Comparison of ENCODE assay signal across 13 cellular contexts in genomic region chr1:17564458-17565393, GRCh38. TPM values are rescaled to one million over a fixed set of nuclear protein-coding genes. Genes with fewer than 3 reads are reported as not detected.
DNase-seq lines count a peak whose midpoint lies in the region; ATAC-seq and TF ChIP-seq lines count a peak whose summit lies in the region.
"Had no signal": no experiment of that assay in that cellular context is flagged by ENCODE, and none has a peak within 500 bp of the region (broad histone marks: within the 10 kb centered on the region; RNA-seq: fewer than 3 reads in every experiment).

No MANE protein-coding gene starts in this region.

- no peaks in the 10 kb centered on the region for H3K9me3 ChIP-seq in HUES6 (ENCODE audit: control insufficient read depth, insufficient read depth, low read depth, low read length)
- H3K9me3 ChIP-seq in skeletal muscle tissue (ENCODE audit: control insufficient read depth in 3 of 3, low read length in 3 of 3) = no peaks in the 10 kb centered on the region

- in situ Hi-C loops in astrocyte of the spinal cord (cut with HindIII; ENCODE audit: low sequenced_read_pairs) = no loop called here

- H3K4me3 ChIP-seq in HUES6 (ENCODE audit: low read depth, low read length) (peak overlapping the region; percentile 4; the same call in 1 of the 2 replicates), astrocyte of the spinal cord (ENCODE audit: low read depth, low read length) (no peak overlapping the region), skeletal muscle tissue (ENCODE audit: low read length in 3 of 3) (peak overlapping the region in 1 of 3 donors; percentile 6)

- H3K27ac ChIP-seq in HUES6 (ENCODE audit: low read depth, low read length) = no peak overlapping the region
- H3K27ac ChIP-seq in skeletal muscle tissue (ENCODE audit: low read depth, low read length) = peak overlapping the region; percentile 73

- H3K9me3 Mint-ChIP-seq in activated CD4-positive, alpha-beta T cell treated with anti-CD3 and anti-CD28 coated beads, Interleukin-2, amount 10 ng/mL, durations not matched to agents 24 days and 14 days = no peaks in the 10 kb centered on the region
- H3K9me3 Mint-ChIP-seq: stimulated activated memory B cell treated with anti-CD40 and anti-IgM and Interleukin-4, amounts not matched to agents 10 μg/mL and 1 μg/mL and 100 μg/mL, for 72 hours had no signal

- H3K27ac Mint-ChIP-seq in activated CD4-positive, alpha-beta T cell treated with anti-CD3 and anti-CD28 coated beads, Interleukin-2, amount 10 ng/mL, durations not matched to agents 24 days and 14 days = no peak overlapping the region
- H3K27ac Mint-ChIP-seq: activated naive CD8-positive, alpha-beta T cell; stimulated activated memory B cell treated with anti-CD40 and anti-IgM and Interleukin-4, amounts not matched to agents 10 μg/mL and 1 μg/mL and 100 μg/mL, for 72 hours had no signal

- intact Hi-C loops in activated CD4-positive, alpha-beta T cell treated with anti-CD3 and anti-CD28 coated beads, Interleukin-2, amount 10 ng/mL, durations not matched to agents 24 days and 14 days (cut with micrococcal nuclease) = no loop called here

- DNase-seq in astrocyte of the spinal cord (ENCODE audit: low read depth, low spot score) (peak; percentile 26), left kidney (ENCODE audit: low read depth, low spot score) (peak; percentile 39), NCI-H526 treated with DMSO at 0.1 percent for 48 hours (lab: John Stamatoyannopoulos, UW) (no peak)
- no peak for DNase-seq in activated CD4-positive, alpha-beta T cell treated with anti-CD3 and anti-CD28 coated beads, Interleukin-2, amount 10 ng/mL, durations not matched to agents 24 days and 14 days
- DNase-seq: activated CD4-positive, alpha-beta T cell treated with anti-CD3 and anti-CD28 coated beads for 4 hours; kidney glomerular epithelial cell; NCI-H2107 had no signal

- no peak for ATAC-seq in HG02588 (IDR thresholded peaks at IDR 0.05; ENCODE audit: unreplicated experiment)
- no peak for ATAC-seq in GM18868 (IDR thresholded peaks at IDR 0.05; ENCODE audit: unreplicated experiment)
- ATAC-seq: stimulated activated memory B cell treated with anti-CD40 and anti-IgM and Interleukin-4, amounts not matched to agents 10 μg/mL and 1 μg/mL and 100 μg/mL, for 72 hours had no signal

- no peaks in the 10 kb centered on the region for H3K27me3 Mint-ChIP-seq in activated CD4-positive, alpha-beta T cell treated with anti-CD3 and anti-CD28 coated beads, Interleukin-2, amount 10 ng/mL, durations not matched to agents 24 days and 14 days

- H3K9ac ChIP-seq in HUES6 (ENCODE audit: low read length) = no peak overlapping the region
- peak overlapping the region; percentile 27 to 70 (median 66) for H3K9ac ChIP-seq in skeletal muscle tissue (ENCODE audit: low read depth in 1 of 3, low read length in 3 of 3)

- H3K4me3 Mint-ChIP-seq in activated CD4-positive, alpha-beta T cell treated with anti-CD3 and anti-CD28 coated beads, Interleukin-2, amount 10 ng/mL, durations not matched to agents 24 days and 14 days = no peak overlapping the region
- H3K4me3 Mint-ChIP-seq: activated naive CD8-positive, alpha-beta T cell; stimulated activated memory B cell treated with anti-CD40 and anti-IgM and Interleukin-4, amounts not matched to agents 10 μg/mL and 1 μg/mL and 100 μg/mL, for 72 hours had no signal

- no peaks in the 10 kb centered on the region for H3K4me1 Mint-ChIP-seq in activated CD4-positive, alpha-beta T cell treated with anti-CD3 and anti-CD28 coated beads, Interleukin-2, amount 10 ng/mL, durations not matched to agents 24 days and 14 days
- H3K4me1 Mint-ChIP-seq: stimulated activated memory B cell treated with anti-CD40 and anti-IgM and Interleukin-4, amounts not matched to agents 10 μg/mL and 1 μg/mL and 100 μg/mL, for 72 hours had no signal

- H3K36me3 ChIP-seq in HUES6 (ENCODE audit: control insufficient read depth, insufficient read depth, low read length) (no peaks in the 10 kb centered on the region), skeletal muscle tissue (ENCODE audit: control insufficient read depth in 3 of 3, insufficient read depth in 3 of 3, low read length in 3 of 3) (no peaks in the 10 kb centered on the region)

- H3K27me3 ChIP-seq in HUES6 (ENCODE audit: control insufficient read depth, insufficient read depth, low read length) (no peaks in the 10 kb centered on the region), skeletal muscle tissue (ENCODE audit: control insufficient read depth in 3 of 3, insufficient read depth in 3 of 3, low read length in 3 of 3) (no peaks in the 10 kb centered on the region)

- H3K36me3 Mint-ChIP-seq in activated CD4-positive, alpha-beta T cell treated with anti-CD3 and anti-CD28 coated beads, Interleukin-2, amount 10 ng/mL, durations not matched to agents 24 days and 14 days (ENCODE audit: low read depth) = no peaks in the 10 kb centered on the region
- H3K36me3 Mint-ChIP-seq: activated naive CD8-positive, alpha-beta T cell; stimulated activated memory B cell treated with anti-CD40 and anti-IgM and Interleukin-4, amounts not matched to agents 10 μg/mL and 1 μg/mL and 100 μg/mL, for 72 hours had no signal

- no peak for TF ChIP-seq CTCF in astrocyte of the spinal cord (IDR thresholded peaks at IDR 0.05; ENCODE audit: low read depth, low read length)

- H3K4me1 ChIP-seq in HUES6 (ENCODE audit: control insufficient read depth, insufficient read depth, low read length) = peaks cover 57% of the 10 kb centered on the region
- H3K4me1 ChIP-seq in skeletal muscle tissue (ENCODE audit: control insufficient read depth in 3 of 3, insufficient read depth in 3 of 3, low read length in 3 of 3) = peaks cover 83 to 92% (median 84%) of the 10 kb centered on the region in 3 donors

RNA-seq across cellular contexts. Expression of gene ARHGEF10L, which starts 25.2 kb away (rescaled TPM):
- 16.7 TPM for total RNA-seq in skeletal muscle tissue
- total RNA-seq in activated CD4-positive, alpha-beta T cell treated with anti-CD3 and anti-CD28 coated beads, Interleukin-2, amount 10 ng/mL, durations not matched to agents 24 days and 14 days = not detected in 2 replicates

Comparison
In these comparisons a context has a peak if more than half of its experiments do, and no peak if none do; other contexts are left out.
1. DNase-seq: peak in astrocyte of the spinal cord (single experiment) and left kidney (single experiment); none in activated CD4-positive, alpha-beta T cell treated with anti-CD3 and anti-CD28 coated beads, Interleukin-2, amount 10 ng/mL, durations not matched to agents 24 days and 14 days (single experiment) and NCI-H526 treated with DMSO at 0.1 percent for 48 hours (single experiment).
2. RNA of gene ARHGEF10L, which starts 25.2 kb away (total RNA-seq): 16.7 TPM in skeletal muscle tissue (single experiment); not detected in activated CD4-positive, alpha-beta T cell treated with anti-CD3 and anti-CD28 coated beads, Interleukin-2, amount 10 ng/mL, durations not matched to agents 24 days and 14 days; every median in the first group is over 10 times any median in the second.